Comparison of ENCODE assay signal across 18 cellular contexts in the genomic region with DNA sequence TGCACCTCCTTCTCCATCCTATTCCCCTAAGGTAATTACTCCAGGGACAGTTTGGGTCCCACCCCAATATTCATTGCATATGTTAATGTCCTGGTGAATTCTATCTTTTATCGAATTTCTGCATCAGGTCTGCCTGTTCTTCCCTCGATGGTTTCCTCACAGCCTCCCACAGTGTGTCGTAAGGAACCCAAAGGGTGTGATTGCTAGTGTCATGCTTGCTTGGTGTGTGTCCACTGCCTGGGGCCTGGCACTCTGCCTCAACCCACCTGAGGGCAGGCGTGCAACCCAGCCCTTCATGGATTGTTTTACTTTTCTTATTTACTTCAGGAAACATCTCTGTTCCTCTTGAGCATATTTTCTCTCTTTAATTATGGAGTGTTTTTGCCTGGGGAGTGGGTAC.
DNase-seq lines count a peak whose midpoint lies in the region; ATAC-seq and TF ChIP-seq lines count a peak whose summit lies in the region.
"Had no signal": no experiment of that assay in that cellular context is flagged by ENCODE, and none has a peak within 500 bp of the region (broad histone marks: within the 10 kb centered on the region; RNA-seq: fewer than 3 reads in every experiment).

No MANE protein-coding gene starts in this region.

- H3K27me3 Mint-ChIP-seq in dendritic cell treated with granulocyte-macrophage colony-stimulating factor and Interleukin-4, amounts not matched to agents 40 ng/mL and 50 ng/mL, for 4 days: no peaks in the 10 kb centered on the region
- peaks cover 7% of the 10 kb centered on the region for H3K27me3 Mint-ChIP-seq in nephron (ENCODE audit: low read depth)

- H3K36me3 Mint-ChIP-seq in dendritic cell treated with granulocyte-macrophage colony-stimulating factor and Interleukin-4, amounts not matched to agents 40 ng/mL and 50 ng/mL, for 4 days (ENCODE audit: low read depth): no peaks in the 10 kb centered on the region
- H3K36me3 Mint-ChIP-seq in nephron (ENCODE audit: low read depth): no peaks in the 10 kb centered on the region
- H3K36me3 Mint-ChIP-seq: CD8-positive, alpha-beta memory T cell had no signal

- H3K27ac ChIP-seq in HUES48 (ENCODE audit: low read depth, low read length): peak overlapping the region; percentile 67
- H3K27ac ChIP-seq in gastrocnemius medialis: no peak overlapping the region
- H3K27ac ChIP-seq: SJCRH30 had no signal

- H3K27me3 ChIP-seq in HUES48 (ENCODE audit: control insufficient read depth, insufficient read depth, low read length) (no peaks in the 10 kb centered on the region), gastrocnemius medialis (no peaks in the 10 kb centered on the region)
- H3K27me3 ChIP-seq: SJCRH30 had no signal

- H3K4me1 Mint-ChIP-seq in dendritic cell treated with granulocyte-macrophage colony-stimulating factor and Interleukin-4, amounts not matched to agents 40 ng/mL and 50 ng/mL, for 4 days (ENCODE audit: low read depth): peaks cover 13% of the 10 kb centered on the region
- H3K4me1 Mint-ChIP-seq in nephron: peaks cover 19% of the 10 kb centered on the region

- ATAC-seq in gastrocnemius medialis: no peak
- ATAC-seq: HCT116, Panc1 had no signal

- peaks cover 7% of the 10 kb centered on the region; the same call in 1 of the 2 replicates for H3K9me3 ChIP-seq in HUES48 (ENCODE audit: control insufficient read depth, insufficient read depth, low read length)
- H3K9me3 ChIP-seq in gastrocnemius medialis: no peaks in the 10 kb centered on the region
- H3K9me3 ChIP-seq: SJCRH30 had no signal

- TF ChIP-seq POLR2A in gastrocnemius medialis (IDR thresholded peaks at IDR 0.05): no peak

- H3K9ac ChIP-seq in HUES48 (ENCODE audit: low read depth, low read length): no peak overlapping the region

- H3K4me3 ChIP-seq in HUES48 (ENCODE audit: low read depth, low read length) (no peak overlapping the region), gastrocnemius medialis (no peak overlapping the region)
- H3K4me3 ChIP-seq: SJCRH30 had no signal

- H3K4me1 ChIP-seq in HUES48 (ENCODE audit: control insufficient read depth, insufficient read depth, low read length) (peaks cover 41% of the 10 kb centered on the region), gastrocnemius medialis (no peaks in the 10 kb centered on the region)
- H3K4me1 ChIP-seq: SJCRH30 had no signal

- TF ChIP-seq CTCF in nephron (IDR thresholded peaks at IDR 0.05; ENCODE audit: unreplicated experiment in 3 of 3): no peak
- TF ChIP-seq CTCF in gastrocnemius medialis (IDR thresholded peaks at IDR 0.05 in 4 of 5, conservative IDR thresholded peaks at IDR 0.05 in 1 of 5): no peak

- no peaks in the 10 kb centered on the region for H3K36me3 ChIP-seq in HUES48 (ENCODE audit: control insufficient read depth, insufficient read depth, low read length)
- H3K36me3 ChIP-seq in gastrocnemius medialis: no peaks in the 10 kb centered on the region
- H3K36me3 ChIP-seq: SJCRH30 had no signal

- H3K27ac Mint-ChIP-seq in dendritic cell treated with granulocyte-macrophage colony-stimulating factor and Interleukin-4, amounts not matched to agents 40 ng/mL and 50 ng/mL, for 4 days: peak overlapping the region; percentile 53
- peak overlapping the region in 2 of 3 experiments; percentile 17 to 47 for H3K27ac Mint-ChIP-seq in nephron

- DNase-seq in ELF-1 (ENCODE audit: low read depth, low spot score): peak; percentile 13
- no peak for DNase-seq in occipital lobe (lab: John Stamatoyannopoulos, UW)
- no peak for DNase-seq in gastrocnemius medialis
- DNase-seq in 8988T: no peak
- no peak for DNase-seq in SW480 (ENCODE audit: low spot score)
- DNase-seq: C1 segment of cervical spinal cord; CD8-positive, alpha-beta memory T cell; KG1; NCI-H1417 treated with DMSO at 0.1 percent for 48 hours; NCI-H187 treated with DMSO at 0.1 percent for 48 hours; NCI-H226; NCI-H524 treated with DMSO at 0.1 percent for 48 hours; SJCRH30 had no signal

- in situ Hi-C loops in gastrocnemius medialis (cut with MboI; ENCODE audit: low sequenced_read_pairs in 4 of 4): loop anchor here (5.0 to 25.0 kb wide), 6 partner anchors 151 to 456 kb away; a partner anchor contains a TSS

- H3K9me3 Mint-ChIP-seq in dendritic cell treated with granulocyte-macrophage colony-stimulating factor and Interleukin-4, amounts not matched to agents 40 ng/mL and 50 ng/mL, for 4 days: no peaks in the 10 kb centered on the region
- H3K9me3 Mint-ChIP-seq in nephron: peaks cover 13% of the 10 kb centered on the region
- H3K9me3 Mint-ChIP-seq: CD8-positive, alpha-beta memory T cell had no signal

- no peak overlapping the region for H3K4me3 Mint-ChIP-seq in dendritic cell treated with granulocyte-macrophage colony-stimulating factor and Interleukin-4, amounts not matched to agents 40 ng/mL and 50 ng/mL, for 4 days
- no peak overlapping the region for H3K4me3 Mint-ChIP-seq in nephron
- H3K4me3 Mint-ChIP-seq: CD8-positive, alpha-beta memory T cell had no signal

- intact Hi-C loops in dendritic cell treated with granulocyte-macrophage colony-stimulating factor and Interleukin-4, amounts not matched to agents 40 ng/mL and 50 ng/mL, for 4 days (cut with micrococcal nuclease): no loop called here
- intact Hi-C loops in gastrocnemius medialis (cut with DNase I; ENCODE audit: low total_unique reads): no loop called here
